Comparison of ENCODE assay signal across 8 cellular contexts in the genomic region with DNA sequence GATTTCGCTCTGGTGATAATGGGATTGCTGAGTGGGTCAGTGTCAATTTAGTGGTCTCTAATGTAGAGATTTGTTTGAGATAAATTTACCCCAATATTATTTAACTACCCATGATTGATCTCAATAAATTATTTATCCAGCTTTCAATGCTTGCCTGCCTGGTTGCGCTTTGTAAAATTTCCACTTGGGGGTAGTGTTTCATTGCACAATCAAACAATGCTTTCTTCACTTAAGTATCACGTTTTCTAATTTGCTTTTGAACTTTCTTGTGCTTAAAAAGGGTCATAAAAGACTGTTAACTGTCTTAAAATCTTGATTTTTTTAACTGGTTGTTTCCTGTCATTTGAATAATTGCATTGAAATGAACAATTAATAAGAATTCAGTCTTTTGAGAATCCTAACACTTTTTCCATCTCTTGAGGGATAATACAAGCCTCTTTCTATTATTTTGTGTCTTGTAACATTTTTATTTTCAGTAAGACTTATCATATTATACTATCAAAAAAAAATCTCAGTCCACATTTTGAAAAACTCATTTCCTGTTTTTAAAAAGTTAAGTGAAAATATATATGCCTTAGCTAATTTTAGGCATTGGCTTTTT. TPM values are rescaled to one million over a fixed set of nuclear protein-coding genes. Genes with fewer than 3 reads are reported as not detected.
DNase-seq lines count a peak whose midpoint lies in the region; ATAC-seq and TF ChIP-seq lines count a peak whose summit lies in the region.

No MANE protein-coding gene starts in this region.

- peaks cover 48% of the 10 kb centered on the region for H3K36me3 ChIP-seq in endodermal cell (ENCODE audit: control insufficient read depth, insufficient read depth, low read length)

- POLR2A ChIA-PET in AG04450 (lab: Yijun Ruan, JAX): no interaction called here

- peaks cover 5% of the 10 kb centered on the region for H3K9me3 ChIP-seq in AG04450 (ENCODE audit: control insufficient read depth, insufficient read depth, low read length)
- H3K9me3 ChIP-seq in endodermal cell (ENCODE audit: control insufficient read depth, low read length): peaks cover 31% of the 10 kb centered on the region

- no peaks in the 10 kb centered on the region for H3K4me1 ChIP-seq in endodermal cell (ENCODE audit: control insufficient read depth, insufficient read depth, low read length)

- peak; percentile 48 for ATAC-seq in HG02610 (IDR thresholded peaks at IDR 0.05; ENCODE audit: unreplicated experiment)

- peaks cover 69% of the 10 kb centered on the region for H3K36me3 Mint-ChIP-seq in endodermal cell (ENCODE audit: low read depth)

- H3K9me3 Mint-ChIP-seq in endodermal cell: peaks cover 16% of the 10 kb centered on the region

- H3K4me3 Mint-ChIP-seq in endodermal cell: no peak overlapping the region

- H3K27ac ChIP-seq in AG04450 (ENCODE audit: low read depth, low read length) (no peak overlapping the region), endodermal cell (ENCODE audit: low read depth, low read length) (no peak overlapping the region)

- TF ChIP-seq CTCF in AG04450 (IDR thresholded peaks at IDR 0.05; ENCODE audit: low read depth, low read length): peak; percentile 76
- peak; percentile 63 for TF ChIP-seq CTCF in GM12864 (IDR thresholded peaks at IDR 0.05; ENCODE audit: low read depth, low read length, missing control alignments)
- peak; percentile 89 for TF ChIP-seq CTCF in endodermal cell (conservative IDR thresholded peaks at IDR 0.05)

- H3K27ac Mint-ChIP-seq in endodermal cell: no peak overlapping the region

- DNase-seq in AG04450 (ENCODE audit: low read depth, low spot score) (no peak), GM12864 (ENCODE audit: low read depth) (no peak), NCI-H748 treated with DMSO at 0.1 percent for 48 hours (lab: John Stamatoyannopoulos, UW) (peak; percentile 14), endodermal cell (no peak), pons (ENCODE audit: low spot score) (peak; percentile 75), activated T-cell treated with anti-CD3 and anti-CD28 coated beads for 4 hours (no peak), HK-2 (ENCODE audit: unreplicated experiment) (no peak)

- peaks cover 22% of the 10 kb centered on the region for H3K4me1 Mint-ChIP-seq in endodermal cell

- 33 to 83% methylated on average over 1 to 3 of the region's 3 CpGs for WGBS in endodermal cell (ENCODE audit: insufficient coverage in 1 of 2, insufficient read length in 1 of 2), 2 experiments

- H3K4me3 ChIP-seq in AG04450 (ENCODE audit: low read depth, low read length) (no peak overlapping the region), GM12864 (ENCODE audit: low read depth, low read length) (no peak overlapping the region), endodermal cell (ENCODE audit: low read length) (no peak overlapping the region)

- no peaks in the 10 kb centered on the region for H3K27me3 Mint-ChIP-seq in endodermal cell (ENCODE audit: insufficient read depth)

- CTCF ChIA-PET in AG04450 (lab: Charles Lee): interaction anchor here (0.6 to 2.0 kb wide), 11 partner anchors 9 to 1906 kb away, joined by 3 to 10 read pairs (median 3); partner anchors contain the start of gene DTWD2

- no peaks in the 10 kb centered on the region for H3K27me3 ChIP-seq in AG04450 (ENCODE audit: control insufficient read depth, insufficient read depth, low read length)
- no peaks in the 10 kb centered on the region for H3K27me3 ChIP-seq in endodermal cell (ENCODE audit: control insufficient read depth, insufficient read depth, low read length, poor library complexity, severe bottlenecking)

- no peak overlapping the region for H3K9ac ChIP-seq in endodermal cell (ENCODE audit: extremely low read depth, low read length, poor library complexity, severe bottlenecking)

RNA-seq across cellular contexts. Expression of gene HSD17B4, which starts 18.7 kb away (rescaled TPM):
- polyA plus RNA-seq in AG04450 (2011; rRNA removed): 135 and 150 TPM in 2 replicates
- polyA minus RNA-seq in AG04450 (2011; rRNA and poly(A)+ RNA removed): 121 and 138 TPM in 2 replicates
- 100 to 1,000 TPM; 453 to 480 TPM for total RNA-seq in endodermal cell
- polyA plus RNA-seq in endodermal cell (2013, experiment 1 of 2): 154 TPM
- polyA plus RNA-seq in endodermal cell (2013, experiment 2 of 2): 158 TPM

Comparison
In these comparisons a context has a peak if more than half of its experiments do, and no peak if none do; other contexts are left out.
1. DNase-seq: peak in NCI-H748 treated with DMSO at 0.1 percent for 48 hours (single experiment) and pons (single experiment); none in AG04450 (single experiment), GM12864 (single experiment), endodermal cell (single experiment), activated T-cell treated with anti-CD3 and anti-CD28 coated beads for 4 hours (single experiment) and HK-2 (single experiment).
2. Peak in every context shown above with its lines, with median percentiles within 50 percentile points of each other: CTCF ChIP-seq.